19 cellular contexts compared by ENCODE assay signal in the genomic region with DNA sequence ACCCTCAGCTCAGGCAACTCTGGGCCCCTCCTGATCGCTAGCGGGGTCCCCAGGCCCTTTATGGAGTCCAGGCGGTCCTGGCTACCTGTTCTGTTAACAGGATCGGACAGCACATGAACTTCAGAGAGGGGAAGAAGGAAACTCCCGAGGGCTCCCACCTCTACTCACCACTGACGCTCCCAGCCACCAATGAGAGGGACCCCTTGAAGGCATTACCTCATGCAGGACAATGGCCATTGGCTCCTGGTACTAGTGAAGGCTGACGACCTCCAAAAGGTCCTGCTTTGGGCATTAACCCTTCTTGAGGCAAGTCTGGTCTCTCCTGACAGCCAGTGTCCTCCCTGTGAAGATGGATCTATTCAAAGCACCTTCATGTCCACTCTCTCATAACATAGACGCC.
"Had no signal": no experiment of that assay in that cellular context is flagged by ENCODE, and none has a peak within 500 bp of the region (broad histone marks: within the 10 kb centered on the region; RNA-seq: fewer than 3 reads in every experiment).

No MANE protein-coding gene starts in this region.

- H3K79me2 ChIP-seq: parathyroid adenoma had no signal

- H2AFZ ChIP-seq: parathyroid adenoma had no signal

- H3K27me3 ChIP-seq: right lobe of liver, thyroid gland, upper lobe of right lung, vagina had no signal

- H3K36me3 ChIP-seq: esophagus squamous epithelium, left ventricle myocardium inferior, lower lobe of right lung, prostate gland, right lobe of liver, suprapubic skin, thyroid gland, upper lobe of right lung, vagina had no signal

- DNase-seq: effector memory CD8-positive, alpha-beta T cell; esophagus squamous epithelium; kidney; left cardiac atrium; left ventricle myocardium inferior; lower lobe of right lung; midbrain; right lobe of liver; stimulated activated CD4-positive, alpha-beta T cell treated with anti-CD3 and anti-CD28 coated beads, Interleukin-4, amount 100 ng/mL, for 1 hour; stimulated activated CD8-positive, alpha-beta memory T cell treated with anti-CD3 and anti-CD28 coated beads, Interleukin-4, amount 100 ng/mL, for 48 hours; stimulated activated naive CD8-positive, alpha-beta T cell treated with anti-CD3 and anti-CD28 coated beads, Interleukin-15, Interleukin-2, amounts not matched to agents 100 U/mL and 50 U/mL, for 24 hours; thyroid gland; upper lobe of right lung had no signal

- H3K27ac ChIP-seq: left ventricle myocardium inferior, lower lobe of right lung, parathyroid adenoma, prostate gland, right lobe of liver, suprapubic skin, thyroid gland, upper lobe of right lung, vagina had no signal

- H3K4me3 ChIP-seq: esophagus squamous epithelium, left ventricle myocardium inferior, lower lobe of right lung, prostate gland, right lobe of liver, suprapubic skin, thyroid gland, upper lobe of right lung, vagina had no signal

- H3K9ac ChIP-seq: parathyroid adenoma had no signal

- ATAC-seq: effector memory CD8-positive, alpha-beta T cell; left cardiac atrium; lower lobe of right lung; natural killer cell treated with Interleukin-12 subunit alpha and Interleukin-12 subunit beta and Interleukin-15 and Interleukin-18, amount 100 ng/mL, for 72 hours; right lobe of liver; stimulated activated effector memory CD8-positive, alpha-beta T cell treated with anti-CD3 and anti-CD28 coated beads, Interleukin-12 subunit alpha, Interleukin-12 subunit beta, amount 100 ng/mL, for 72 hours; stimulated activated naive CD8-positive, alpha-beta T cell treated with anti-CD3 and anti-CD28 coated beads, Interleukin-15, Interleukin-2, amounts not matched to agents 100 U/mL and 50 U/mL, for 24 hours; upper lobe of right lung had no signal

- H3K9me3 ChIP-seq: esophagus squamous epithelium, left ventricle myocardium inferior, lower lobe of right lung, prostate gland, right lobe of liver, suprapubic skin, thyroid gland, upper lobe of right lung, vagina had no signal

- H3K4me1 ChIP-seq: left ventricle myocardium inferior, lower lobe of right lung, parathyroid adenoma, prostate gland, right lobe of liver, vagina had no signal
